Comparison of ENCODE assay signal across 8 cellular contexts in the genomic region with DNA sequence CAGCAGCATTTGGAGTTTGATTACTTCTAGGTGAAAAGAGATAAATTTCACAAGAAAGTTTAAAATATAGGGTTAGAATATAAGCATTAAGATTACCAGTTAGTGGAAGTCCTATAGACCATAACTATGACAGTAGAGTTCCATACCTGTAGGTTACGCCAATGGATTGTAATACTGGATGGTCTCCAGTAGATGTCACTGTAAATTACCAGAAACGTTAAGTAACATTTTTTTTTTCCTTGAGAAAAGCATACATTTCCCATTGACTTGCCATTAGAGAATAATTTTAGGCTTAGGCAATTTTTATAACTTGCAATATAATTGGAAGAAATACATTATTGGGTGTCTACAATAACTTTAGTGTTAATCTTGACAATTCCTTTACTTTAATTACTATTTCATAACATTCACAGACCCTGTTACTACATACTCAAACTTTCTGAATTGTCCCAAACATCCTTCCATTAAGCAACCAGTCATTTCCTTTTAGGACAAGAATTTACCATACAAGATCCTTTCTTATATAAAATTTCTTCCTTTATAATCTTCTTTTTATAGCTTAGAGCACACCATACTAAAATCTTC.
DNase-seq lines count a peak whose midpoint lies in the region; ATAC-seq and TF ChIP-seq lines count a peak whose summit lies in the region.

No MANE protein-coding gene starts in this region.

- H3K36me3 Mint-ChIP-seq in T-cell: no peaks in the 10 kb centered on the region

- H3K36me3 ChIP-seq in transverse colon: no peaks in the 10 kb centered on the region

- no peak overlapping the region for H3K27ac ChIP-seq in transverse colon

- ATAC-seq in HG02763 (IDR thresholded peaks at IDR 0.05; ENCODE audit: unreplicated experiment) (peak; percentile 65), T-cell (replicated peaks in 1 of 4) (no peak)
- ATAC-seq in stimulated activated naive CD8-positive, alpha-beta T cell treated with anti-CD3 and anti-CD28 coated beads, Interleukin-15, Interleukin-2, amounts not matched to agents 100 U/mL and 50 U/mL, for 24 hours: no peak

- CTCF ChIA-PET in T-cell (lab: Charles Lee): no interaction called here

- DNase-seq in SIG-M5 treated with dmso at 0.1 percent for 504 hours (lab: John Stamatoyannopoulos, UW; ENCODE audit: unreplicated experiment): peak; percentile 18
- no peak for DNase-seq in SIG-M5 (lab: John Stamatoyannopoulos, UW)
- DNase-seq in NCI-H345 treated with DMSO at 0.1 percent for 48 hours (lab: John Stamatoyannopoulos, UW; ENCODE audit: unreplicated experiment): peak; percentile 1
- no peak for DNase-seq in epithelial cell of proximal tubule (ENCODE audit: low read depth)
- no peak for DNase-seq in transverse colon
- no peak for DNase-seq in stimulated activated naive CD8-positive, alpha-beta T cell treated with anti-CD3 and anti-CD28 coated beads, Interleukin-15, Interleukin-2, amounts not matched to agents 100 U/mL and 50 U/mL, for 24 hours
- DNase-seq in T-cell: no peak

- no peak for TF ChIP-seq POLR2A in transverse colon (IDR thresholded peaks at IDR 0.05)

- POLR2A ChIA-PET in T-cell (lab: Charles Lee): no interaction called here

- in situ Hi-C loops in transverse colon (cut with MboI; ENCODE audit: low pct_ligation_motif_present in 1 of 4, low pct_unique_long_range_greater_than_20kb in 1 of 4, low sequenced_read_pairs in 3 of 4): no loop called here

- H3K4me3 ChIP-seq in epithelial cell of proximal tubule (ENCODE audit: low read depth, low read length): no peak overlapping the region
- H3K4me3 ChIP-seq in transverse colon: no peak overlapping the region

- H3K27me3 Mint-ChIP-seq in T-cell: no peaks in the 10 kb centered on the region

- H3K4me3 Mint-ChIP-seq in T-cell: no peak overlapping the region

- TF ChIP-seq CTCF in epithelial cell of proximal tubule (conservative IDR thresholded peaks at IDR 0.05; ENCODE audit: low read depth, low read length) (peak; percentile 61), transverse colon (IDR thresholded peaks at IDR 0.05) (peak; percentile 30 to 56 (median 36))

- intact Hi-C loops in transverse colon (cut with DNase I; ENCODE audit: low total_unique reads): no loop called here

- no peaks in the 10 kb centered on the region for H3K27me3 ChIP-seq in transverse colon

- WGBS in transverse colon (ENCODE audit: low coverage in 1 of 2), 2 donors: 0 to 3% methylated on average over 2 of the region's 2 CpGs

- no peaks in the 10 kb centered on the region for H3K4me1 Mint-ChIP-seq in T-cell

- H3K4me1 ChIP-seq in transverse colon: no peaks in the 10 kb centered on the region

- peaks cover 0 to 8% (median 4%) of the 10 kb centered on the region in 3 donors for H3K9me3 Mint-ChIP-seq in T-cell

- no peak overlapping the region for H3K27ac Mint-ChIP-seq in T-cell

- H3K9me3 ChIP-seq in transverse colon: no peaks in the 10 kb centered on the region

- TF ChIP-seq EP300 in transverse colon (IDR thresholded peaks at IDR 0.05; ENCODE audit: low read depth): no peak

Comparison
In these comparisons a context has a peak if more than half of its experiments do, and no peak if none do; other contexts are left out.
1. DNase-seq: peak in SIG-M5 treated with dmso at 0.1 percent for 504 hours (single experiment) and NCI-H345 treated with DMSO at 0.1 percent for 48 hours (single experiment); none in SIG-M5 (single experiment), epithelial cell of proximal tubule (single experiment), transverse colon (single experiment), stimulated activated naive CD8-positive, alpha-beta T cell treated with anti-CD3 and anti-CD28 coated beads, Interleukin-15, Interleukin-2, amounts not matched to agents 100 U/mL and 50 U/mL, for 24 hours (single experiment) and T-cell (0 of 34).